ENCODE assay signal across 16 cellular contexts in the genomic region with DNA sequence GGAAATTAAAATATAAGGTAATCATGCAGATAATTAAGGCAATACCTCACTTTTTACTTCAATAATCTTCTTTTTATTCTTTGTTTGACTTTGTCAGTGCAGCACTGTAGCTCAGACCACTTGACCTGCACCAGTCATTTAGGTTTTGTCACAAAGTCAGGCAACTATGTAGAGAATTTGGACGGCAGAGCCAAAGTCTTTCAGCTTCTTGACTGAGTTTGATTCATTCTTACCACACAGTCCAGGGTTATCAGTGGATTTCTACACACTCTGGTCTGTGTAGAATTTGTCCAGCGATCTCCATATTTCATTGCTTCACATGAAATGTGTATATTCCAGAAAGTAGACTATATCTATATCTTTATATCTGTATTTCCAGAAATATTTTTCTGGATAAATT.
A peak's percentile ranks its signal among the peaks of the same experiment; 100 is the strongest.
DNase-seq lines count a peak whose midpoint lies in the region; ATAC-seq, FAIRE-seq and TF ChIP-seq lines count a peak whose summit lies in the region.
"Had no signal": no experiment of that assay in that cellular context is flagged by ENCODE, and none has a peak within 500 bp of the region (broad histone marks: within the 10 kb centered on the region; RNA-seq: fewer than 3 reads in every experiment).

No MANE protein-coding gene starts in this region.

- no peak overlapping the region for H3K4me3 ChIP-seq in K562
- no peak overlapping the region for H3K4me3 ChIP-seq in retinal pigment epithelial cell (ENCODE audit: low read length)
- H3K4me3 ChIP-seq in stomach, result no peak overlapping the region
- H3K4me3 ChIP-seq: BLaER1 treated with 17β-estradiol and CSF1 and Interleukin-3, amounts not matched to agents 10 nM and 100 nM; GM23338 had no signal

- FAIRE-seq in K562 (lab: Jason Lieb, UNC), result no peak
- FAIRE-seq: GM12891 had no signal

- no peak overlapping the region for H3K9ac ChIP-seq in K562 (ENCODE audit: insufficient read depth in 1 of 2, low read depth in 2 of 2, low read length in 2 of 2)
- H3K9ac ChIP-seq: BLaER1 treated with 17β-estradiol and CSF1 and Interleukin-3, amounts not matched to agents 10 nM and 100 nM had no signal

- WGBS in K562 (ENCODE audit: insufficient coverage, low coverage, missing lambda C conversion rate), result 20% methylated on average over 2 of the region's 2 CpGs
- 51 to 68% (median 60%) methylated on average over 2 of the region's 2 CpGs for WGBS in stomach, 5 donors

- in situ Hi-C loops in K562 (cut with MboI), result no loop called here

- no peaks in the 10 kb centered on the region for H4K20me1 ChIP-seq in K562 (replicated peaks; ENCODE audit: control insufficient read depth, insufficient read depth, low read length)
- H4K20me1 ChIP-seq: BLaER1 treated with 17β-estradiol and CSF1 and Interleukin-3, amounts not matched to agents 10 nM and 100 nM had no signal

- peak; percentile 15 for DNase-seq in HS-27A (ENCODE audit: low read depth)
- DNase-seq in K562 (ENCODE audit: extremely low read depth in 1 of 4, low spot score in 3 of 4), result no peak
- DNase-seq in iris pigment epithelial cell (ENCODE audit: low read depth), result peak; percentile 69
- DNase-seq in retinal pigment epithelial cell (ENCODE audit: low read depth), result peak; percentile 20
- no peak for DNase-seq in NCI-H345 (lab: John Stamatoyannopoulos, UW)
- no peak for DNase-seq in NK-92 (lab: John Stamatoyannopoulos, UW; ENCODE audit: unreplicated experiment)
- DNase-seq in stomach, result no peak
- DNase-seq: ACHN; Calu3; CD4-positive, alpha-beta T cell; DMS 273 treated with DMSO at 0.1 percent for 48 hours; H7 had no signal

- TF ChIP-seq POLR2A in K562 (conservative IDR thresholded peaks at IDR 0.05) (no peak), stomach (IDR thresholded peaks at IDR 0.05) (no peak)

- TF ChIP-seq EP300 in K562 (IDR thresholded peaks at IDR 0.05; ENCODE audit: low read length) (no peak), stomach (IDR thresholded peaks at IDR 0.05) (no peak)

- H3K4me2 ChIP-seq in K562 (ENCODE audit: insufficient read depth, low read length), result no peak overlapping the region
- H3K4me2 ChIP-seq: BLaER1 treated with 17β-estradiol and CSF1 and Interleukin-3, amounts not matched to agents 10 nM and 100 nM; GM23338 had no signal

- BruUV-seq in K562 (replicated peaks; lab: Mats Ljungman, UMichigan), result no TSS peak

- ATAC-seq in K562, result peak; percentile 40; the same call in 2 of the 3 replicates

- H3K27ac ChIP-seq in K562 (ENCODE audit: extremely low read depth, low read depth, low read length) (no peak overlapping the region), stomach (no peak overlapping the region)
- H3K27ac ChIP-seq: BLaER1 treated with 17β-estradiol and CSF1 and Interleukin-3, amounts not matched to agents 10 nM and 100 nM; HL-60 had no signal

- POLR2A ChIA-PET in K562 (lab: Yijun Ruan, JAX), result interaction anchor here (0.6 to 0.9 kb wide), 2 partner anchors 20 to 334 kb away, joined by 3 read pairs; no protein-coding TSS in a partner anchor

- CTCF ChIA-PET in K562 (lab: Yijun Ruan, JAX; ENCODE audit: low intra/inter-chr PET ratio), result no interaction called here

- peak overlapping the region; percentile 21; the same call in 1 of the 2 replicates for H2AFZ ChIP-seq in K562 (ENCODE audit: low read depth, low read length)
- H2AFZ ChIP-seq: GM23338 had no signal

- H3K9me3 ChIP-seq in K562 (replicated peaks; ENCODE audit: control insufficient read depth, insufficient read depth, low read depth, low read length) (peaks cover 5% of the 10 kb centered on the region; the same call in 1 of the 2 replicates), stomach (peaks cover 0 to 14% (median 8%) of the 10 kb centered on the region in 4 donors)

- no peak for TF ChIP-seq RAD21 in K562 (CRISPR knock-in tag; conservative IDR thresholded peaks at IDR 0.05 in 1 of 2, IDR thresholded peaks at IDR 0.05 in 1 of 2)

- intact Hi-C loops in K562 (cut with micrococcal nuclease), result no loop called here
- intact Hi-C loops in stomach (cut with DNase I; ENCODE audit: low total_unique reads), result no loop called here

- H3K9me1 ChIP-seq in K562 (ENCODE audit: control insufficient read depth, insufficient read depth, low read length), result no peaks in the 10 kb centered on the region

- TF ChIP-seq CTCF in K562 (IDR thresholded peaks at IDR 0.05 in 2 of 3, conservative IDR thresholded peaks at IDR 0.05 in 1 of 3; ENCODE audit: insufficient read depth in 2 of 3, low read depth in 1 of 3, low read length in 3 of 3), result no peak
- TF ChIP-seq CTCF in retinal pigment epithelial cell (conservative IDR thresholded peaks at IDR 0.05; ENCODE audit: low read depth, low read length), result no peak
- TF ChIP-seq CTCF in stomach (IDR thresholded peaks at IDR 0.05), result no peak

- H3K36me3 ChIP-seq in K562 (ENCODE audit: control insufficient read depth, insufficient read depth, low read length) (no peaks in the 10 kb centered on the region), stomach (no peaks in the 10 kb centered on the region)
- H3K36me3 ChIP-seq: BLaER1 treated with 17β-estradiol and CSF1 and Interleukin-3, amounts not matched to agents 10 nM and 100 nM had no signal

- H3K79me2 ChIP-seq in K562 (ENCODE audit: control insufficient read depth, insufficient read depth, low read length), result no peaks in the 10 kb centered on the region

- H3K4me1 ChIP-seq in K562 (replicated peaks in 1 of 2; ENCODE audit: control insufficient read depth in 2 of 2, insufficient read depth in 2 of 2, low read length in 2 of 2) (peaks cover 0 to 3% of the 10 kb centered on the region in 2 experiments; a peak in 3 of 5 replicates), stomach (no peaks in the 10 kb centered on the region)

- no peaks in the 10 kb centered on the region for H3K27me3 ChIP-seq in K562 (ENCODE audit: control insufficient read depth in 2 of 2, insufficient read depth in 2 of 2, low read length in 2 of 2)
- H3K27me3 ChIP-seq in stomach, result no peaks in the 10 kb centered on the region
- H3K27me3 ChIP-seq: BLaER1 treated with 17β-estradiol and CSF1 and Interleukin-3, amounts not matched to agents 10 nM and 100 nM had no signal

TF ChIP-seq in K562, 482 proteins besides CTCF, POLR2A, EP300 and RAD21:
- TF ChIP-seq CC2D1A (IDR thresholded peaks at IDR 0.05) (no peak), ZNF124 (CRISPR knock-in tag; IDR thresholded peaks at IDR 0.05) (no peak), ZNF589 (CRISPR knock-in tag; IDR thresholded peaks at IDR 0.05; ENCODE audit: low read depth) (no peak), ZNF3 (CRISPR knock-in tag; IDR thresholded peaks at IDR 0.05) (no peak), TEAD4 (IDR thresholded peaks at IDR 0.05; ENCODE audit: low read length) (no peak), TEAD4 (CRISPR knock-in tag; IDR thresholded peaks at IDR 0.05; ENCODE audit: borderline replicate concordance) (no peak), PREB (CRISPR knock-in tag; IDR thresholded peaks at IDR 0.05) (no peak), HMGXB4 (CRISPR knock-in tag; IDR thresholded peaks at IDR 0.05) (no peak), SMARCA4 (IDR thresholded peaks at IDR 0.05) (no peak), SNIP1 (IDR thresholded peaks at IDR 0.05; ENCODE audit: low read depth) (no peak), WHSC1 (IDR thresholded peaks at IDR 0.05; ENCODE audit: low read length) (no peak), HDAC6 (IDR thresholded peaks at IDR 0.05; ENCODE audit: low read depth, low read length) (no peak), PTBP1 (IDR thresholded peaks at IDR 0.05; ENCODE audit: low read depth, low read length) (no peak), NONO (IDR thresholded peaks at IDR 0.05; ENCODE audit: low read depth in 2 of 2, low read length in 1 of 2) (no peak)

Comparison
In these comparisons a context has a peak if more than half of its experiments do, and no peak if none do; other contexts are left out.
1. DNase-seq: peak in HS-27A (single experiment), iris pigment epithelial cell (single experiment) and retinal pigment epithelial cell (single experiment); none in K562 (0 of 4), NCI-H345 (single experiment), NK-92 (single experiment) and stomach (single experiment).